Comparison of ENCODE assay signal across 12 cellular contexts in genomic region chr20:47546184-47547033, GRCh38. TPM values are rescaled to one million over a fixed set of nuclear protein-coding genes. Genes with fewer than 3 reads are reported as not detected.
DNase-seq lines count a peak whose midpoint lies in the region; ATAC-seq and TF ChIP-seq lines count a peak whose summit lies in the region.
"Had no signal": no experiment of that assay in that cellular context is flagged by ENCODE, and none has a peak within 500 bp of the region (broad histone marks: within the 10 kb centered on the region; RNA-seq: fewer than 3 reads in every experiment).

No MANE protein-coding gene starts in this region.

- no peak overlapping the region for H3K9ac ChIP-seq in neural progenitor cell

- ATAC-seq in HG03442 (IDR thresholded peaks at IDR 0.05; ENCODE audit: unreplicated experiment): no peak
- ATAC-seq: activated CD4-positive, CD25-positive, alpha-beta regulatory T cell treated with anti-CD3 and anti-CD28 coated beads, Interleukin-2, amount 50 U/mL, for 24 hours; left cardiac atrium had no signal

- H3K36me3 ChIP-seq in neural progenitor cell: no peaks in the 10 kb centered on the region
- H3K36me3 ChIP-seq: right atrium auricular region had no signal

- no peak overlapping the region for H3K4me3 ChIP-seq in neural progenitor cell
- H3K4me3 ChIP-seq: right atrium auricular region had no signal

- peaks cover 25% of the 10 kb centered on the region for H3F3A ChIP-seq in neural progenitor cell (ENCODE audit: low read depth)

- no peaks in the 10 kb centered on the region for H3K9me3 ChIP-seq in neural progenitor cell (ENCODE audit: low read depth)
- H3K9me3 ChIP-seq: right atrium auricular region had no signal

- H3K27ac Mint-ChIP-seq in IgD-negative memory B cell (peak overlapping the region; percentile 1 to 80 (median 16)), nephron (peak overlapping the region; percentile 57 to 83 (median 73)), neural progenitor cell (no peak overlapping the region)

- no peaks in the 10 kb centered on the region for H3K27me3 Mint-ChIP-seq in IgD-negative memory B cell
- H3K27me3 Mint-ChIP-seq in nephron (ENCODE audit: low read depth): no peaks in the 10 kb centered on the region
- no peaks in the 10 kb centered on the region for H3K27me3 Mint-ChIP-seq in neural progenitor cell (ENCODE audit: insufficient read depth, low read depth)

- H3K4me1 Mint-ChIP-seq in IgD-negative memory B cell: peaks cover 51 to 62% (median 55%) of the 10 kb centered on the region in 3 donors
- H3K4me1 Mint-ChIP-seq in nephron: peaks cover 48% of the 10 kb centered on the region
- H3K4me1 Mint-ChIP-seq in neural progenitor cell: peaks cover 32% of the 10 kb centered on the region

- H3K4me1 ChIP-seq in neural progenitor cell: peaks cover 19% of the 10 kb centered on the region

- TF ChIP-seq CTCF in nephron (IDR thresholded peaks at IDR 0.05; ENCODE audit: unreplicated experiment in 3 of 3) (no peak), neural progenitor cell (IDR thresholded peaks at IDR 0.05) (no peak)

- H3K9me3 Mint-ChIP-seq in IgD-negative memory B cell: no peaks in the 10 kb centered on the region
- no peaks in the 10 kb centered on the region for H3K9me3 Mint-ChIP-seq in nephron
- no peaks in the 10 kb centered on the region for H3K9me3 Mint-ChIP-seq in neural progenitor cell

- no peak overlapping the region for H3K4me2 ChIP-seq in neural progenitor cell

- H2AFZ ChIP-seq in neural progenitor cell (replicated peaks): no peak overlapping the region

- H3K4me3 Mint-ChIP-seq in IgD-negative memory B cell (peak overlapping the region in 2 of 4 donors; percentile 3 to 86), nephron (peak overlapping the region in 2 of 3 experiments; percentile 3 to 11), neural progenitor cell (no peak overlapping the region)

- H3K36me3 Mint-ChIP-seq in IgD-negative memory B cell: peaks cover 4% of the 10 kb centered on the region
- peaks cover 4% of the 10 kb centered on the region for H3K36me3 Mint-ChIP-seq in nephron (ENCODE audit: low read depth)
- peaks cover 8% of the 10 kb centered on the region for H3K36me3 Mint-ChIP-seq in neural progenitor cell

- no peaks in the 10 kb centered on the region for H3K27me3 ChIP-seq in neural progenitor cell
- H3K27me3 ChIP-seq: right atrium auricular region had no signal

- no peak overlapping the region for H3K27ac ChIP-seq in neural progenitor cell
- H3K27ac ChIP-seq: right atrium auricular region had no signal

- peaks cover 100% of the 10 kb centered on the region for H3K79me2 ChIP-seq in neural progenitor cell (ENCODE audit: low read depth)

- peak; percentile 59 for DNase-seq in ELR (ENCODE audit: low read depth)
- peak; percentile 37 for DNase-seq in dermis blood vessel endothelial cell
- DNase-seq in NCI-H146 treated with DMSO at 0.1 percent for 48 hours (lab: John Stamatoyannopoulos, UW; ENCODE audit: unreplicated experiment): no peak
- DNase-seq in NCI-H446 treated with DMSO at 0.1 percent for 48 hours (lab: John Stamatoyannopoulos, UW): no peak
- DNase-seq in neural progenitor cell (ENCODE audit: low spot score): no peak
- DNase-seq: left cardiac atrium, NCI-H1105 treated with DMSO at 0.1 percent for 48 hours had no signal

- H4K20me1 ChIP-seq in neural progenitor cell (ENCODE audit: low read depth): peaks cover 75% of the 10 kb centered on the region

RNA-seq across cellular contexts. Expression of gene NCOA3, which starts 44.7 kb away (rescaled TPM):
- polyA plus RNA-seq in IgD-negative memory B cell: 64.7 TPM
- total RNA-seq in dermis blood vessel endothelial cell (35.1 and 47.9 TPM in 2 replicates), neural progenitor cell (ENCODE audit: low replicate concordance) (45.6 and 64.5 TPM in 2 replicates)

Comparison
In these comparisons a context has a peak if more than half of its experiments do, and no peak if none do; other contexts are left out.
1. DNase-seq: peak in ELR (single experiment) and dermis blood vessel endothelial cell (single experiment); none in NCI-H146 treated with DMSO at 0.1 percent for 48 hours (single experiment), NCI-H446 treated with DMSO at 0.1 percent for 48 hours (single experiment) and neural progenitor cell (single experiment).